15 cellular contexts compared by ENCODE assay signal in the genomic region with DNA sequence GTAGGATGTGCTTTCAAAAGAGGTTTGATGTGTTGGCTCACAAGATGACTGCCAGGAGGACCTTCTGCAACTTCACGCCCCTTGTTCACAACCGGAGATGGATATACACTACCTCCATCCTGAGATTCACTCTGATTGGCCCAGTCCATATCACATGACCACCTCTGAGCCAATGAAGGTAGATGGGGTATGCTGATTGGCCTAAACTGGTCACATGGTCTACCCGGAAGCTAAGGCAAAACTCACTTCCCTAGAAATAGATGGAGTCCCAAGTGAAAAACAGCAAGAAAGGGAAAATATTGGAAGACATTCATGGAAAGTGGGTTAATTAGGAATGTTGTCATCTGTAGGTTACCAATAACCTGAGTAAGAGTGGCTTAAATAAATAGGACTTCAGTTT.
DNase-seq lines count a peak whose midpoint lies in the region; ATAC-seq and TF ChIP-seq lines count a peak whose summit lies in the region.
"Had no signal": no experiment of that assay in that cellular context is flagged by ENCODE, and none has a peak within 500 bp of the region (broad histone marks: within the 10 kb centered on the region; RNA-seq: fewer than 3 reads in every experiment).

No MANE protein-coding gene starts in this region.

- H3K56ac ChIP-seq in mesendoderm (ENCODE audit: low read length) = no peak overlapping the region

- CTCF ChIA-PET in SK-N-SH (lab: Yijun Ruan, JAX) = no interaction called here

- H3K18ac ChIP-seq in mesendoderm (ENCODE audit: low read length) = no peak overlapping the region

- H3K4me2 ChIP-seq in SK-N-SH (no peak overlapping the region), mesendoderm (ENCODE audit: low read length) (no peak overlapping the region)
- H3K4me2 ChIP-seq: BLaER1 treated with 17β-estradiol and CSF1 and Interleukin-3, amounts not matched to agents 10 nM and 100 nM had no signal

- no peaks in the 10 kb centered on the region for H3K4me1 ChIP-seq in SK-N-SH (ENCODE audit: control insufficient read depth in 1 of 2, insufficient read depth in 2 of 2, low read depth in 1 of 2, low read length in 1 of 2)
- peaks cover 13% of the 10 kb centered on the region for H3K4me1 ChIP-seq in SJCRH30
- H3K4me1 ChIP-seq in mesendoderm (ENCODE audit: control insufficient read depth, low read depth, low read length) = no peaks in the 10 kb centered on the region
- H3K4me1 ChIP-seq: SJSA1 had no signal

- H4K5ac ChIP-seq in mesendoderm (ENCODE audit: low read length) = no peak overlapping the region

- no peaks in the 10 kb centered on the region for H3K79me1 ChIP-seq in mesendoderm (ENCODE audit: low read length)

- no peak overlapping the region for H2AFZ ChIP-seq in SK-N-SH (ENCODE audit: low read depth)

- no peak overlapping the region for H3K27ac Mint-ChIP-seq in activated naive CD8-positive, alpha-beta T cell treated with anti-CD3 and anti-CD28 coated beads, Interleukin-2, amount 50 U/mL, for 24 hours
- H3K27ac Mint-ChIP-seq: T-cell had no signal

- H3K4me3 ChIP-seq in SK-N-SH (ENCODE audit: low read depth in 2 of 2, low read length in 1 of 2) (no peak overlapping the region), SJCRH30 (no peak overlapping the region), mesendoderm (ENCODE audit: low read length) (no peak overlapping the region)
- H3K4me3 ChIP-seq: BLaER1 treated with 17β-estradiol and CSF1 and Interleukin-3, amounts not matched to agents 10 nM and 100 nM; SJSA1 had no signal

- peaks cover 5% of the 10 kb centered on the region for H3K27me3 Mint-ChIP-seq in activated naive CD8-positive, alpha-beta T cell treated with anti-CD3 and anti-CD28 coated beads, Interleukin-2, amount 50 U/mL, for 24 hours

- peaks cover 3% of the 10 kb centered on the region; the same call in 1 of the 2 replicates for H3K27me3 ChIP-seq in SK-N-SH (ENCODE audit: insufficient read depth)
- H3K27me3 ChIP-seq in SJCRH30 = no peaks in the 10 kb centered on the region; the same call in 1 of the 2 replicates
- no peaks in the 10 kb centered on the region for H3K27me3 ChIP-seq in mesendoderm (ENCODE audit: insufficient read depth, low read length, poor library complexity)
- H3K27me3 ChIP-seq: BLaER1 treated with 17β-estradiol and CSF1 and Interleukin-3, amounts not matched to agents 10 nM and 100 nM; SJSA1 had no signal

- H3K9me2 ChIP-seq in SK-N-SH = no peaks in the 10 kb centered on the region

- no peak overlapping the region for H2BK5ac ChIP-seq in mesendoderm (ENCODE audit: low read length)

- H3K27ac ChIP-seq in SK-N-SH (ENCODE audit: low read depth in 2 of 2, low read length in 1 of 2) = no peak overlapping the region
- no peak overlapping the region for H3K27ac ChIP-seq in SJCRH30
- H3K27ac ChIP-seq in mesendoderm (ENCODE audit: low read depth, low read length) = no peak overlapping the region
- H3K27ac ChIP-seq: BLaER1 treated with 17β-estradiol and CSF1 and Interleukin-3, amounts not matched to agents 10 nM and 100 nM; SJSA1 had no signal

- no peak overlapping the region for H2BK120ac ChIP-seq in mesendoderm (ENCODE audit: low read depth, low read length)

- no peak overlapping the region for H4K8ac ChIP-seq in mesendoderm (ENCODE audit: low read depth, low read length)

- H3K9me3 Mint-ChIP-seq in activated naive CD8-positive, alpha-beta T cell treated with anti-CD3 and anti-CD28 coated beads, Interleukin-2, amount 50 U/mL, for 24 hours = peaks cover 4% of the 10 kb centered on the region

- H3K4me3 Mint-ChIP-seq in activated naive CD8-positive, alpha-beta T cell treated with anti-CD3 and anti-CD28 coated beads, Interleukin-2, amount 50 U/mL, for 24 hours = no peak overlapping the region
- H3K4me3 Mint-ChIP-seq: CD8-positive, alpha-beta memory T cell; T-cell had no signal

- H2AK5ac ChIP-seq in mesendoderm (ENCODE audit: low read length) = no peak overlapping the region

- H2BK15ac ChIP-seq in mesendoderm (replicated peaks; ENCODE audit: low read depth) = no peak overlapping the region

- no peaks in the 10 kb centered on the region for H3F3A ChIP-seq in SK-N-SH (replicated peaks; ENCODE audit: insufficient read depth)

- no peak overlapping the region for H3K4ac ChIP-seq in mesendoderm (ENCODE audit: low read depth, low read length)

- no peak for TF ChIP-seq RAD21 in SK-N-SH (IDR thresholded peaks at IDR 0.05; ENCODE audit: low read length)
- TF ChIP-seq RAD21 in Ishikawa (IDR thresholded peaks at IDR 0.05; ENCODE audit: low read depth) = no peak

- H3K9me3 ChIP-seq in SK-N-SH = no peaks in the 10 kb centered on the region
- peaks cover 15% of the 10 kb centered on the region for H3K9me3 ChIP-seq in SJCRH30 (replicated peaks)
- H3K9me3 ChIP-seq: SJSA1 had no signal

- no peak for TF ChIP-seq CTCF in SK-N-SH (IDR thresholded peaks at IDR 0.05)

- no peaks in the 10 kb centered on the region for H3K36me3 ChIP-seq in SK-N-SH (replicated peaks in 1 of 2; ENCODE audit: control insufficient read depth in 1 of 2, insufficient read depth in 2 of 2, low read length in 1 of 2)
- H3K36me3 ChIP-seq in SJCRH30 = no peaks in the 10 kb centered on the region
- no peaks in the 10 kb centered on the region for H3K36me3 ChIP-seq in mesendoderm (ENCODE audit: control insufficient read depth, insufficient read depth, low read length)
- H3K36me3 ChIP-seq: BLaER1 treated with 17β-estradiol and CSF1 and Interleukin-3, amounts not matched to agents 10 nM and 100 nM; SJSA1 had no signal

- POLR2A ChIA-PET in SK-N-SH (lab: Yijun Ruan, JAX) = no interaction called here

- H3K4me1 Mint-ChIP-seq in activated naive CD8-positive, alpha-beta T cell treated with anti-CD3 and anti-CD28 coated beads, Interleukin-2, amount 50 U/mL, for 24 hours = no peaks in the 10 kb centered on the region
- H3K4me1 Mint-ChIP-seq: CD8-positive, alpha-beta memory T cell; T-cell had no signal

- no peak for TF ChIP-seq EP300 in SK-N-SH (IDR thresholded peaks at IDR 0.05; ENCODE audit: borderline replicate concordance in 1 of 2, low read depth in 1 of 2, low read length in 1 of 2)
- TF ChIP-seq EP300 in Ishikawa (IDR thresholded peaks at IDR 0.05; ENCODE audit: borderline replicate concordance) = no peak

- no peaks in the 10 kb centered on the region for H3K36me3 Mint-ChIP-seq in activated naive CD8-positive, alpha-beta T cell treated with anti-CD3 and anti-CD28 coated beads, Interleukin-2, amount 50 U/mL, for 24 hours (ENCODE audit: low read depth)
- H3K36me3 Mint-ChIP-seq: T-cell had no signal

- H3K9ac ChIP-seq in SK-N-SH (no peak overlapping the region), mesendoderm (ENCODE audit: low read length) (no peak overlapping the region)
- H3K9ac ChIP-seq: BLaER1 treated with 17β-estradiol and CSF1 and Interleukin-3, amounts not matched to agents 10 nM and 100 nM had no signal

- ATAC-seq in SK-N-SH treated with all-trans-retinoic acid at 6 μM for 48 hours = no peak
- no peak for ATAC-seq in activated naive CD8-positive, alpha-beta T cell treated with anti-CD3 and anti-CD28 coated beads, Interleukin-2, amount 50 U/mL, for 24 hours
- ATAC-seq: T-cell had no signal

- H4K20me1 ChIP-seq in SK-N-SH (ENCODE audit: insufficient read depth) = no peaks in the 10 kb centered on the region
- H4K20me1 ChIP-seq: BLaER1 treated with 17β-estradiol and CSF1 and Interleukin-3, amounts not matched to agents 10 nM and 100 nM had no signal

- 17% methylated on average over 3 of the region's 3 CpGs for WGBS in SK-N-SH (ENCODE audit: low lambda C conversion rate)
- WGBS in mesendoderm (ENCODE audit: extremely low coverage, insufficient coverage, low lambda C conversion rate) = no CpG with 5 or more reads among the region's 3 CpGs

- DNase-seq in SK-N-SH = peak; percentile 33
- DNase-seq in SJCRH30 = peak; percentile 31 to 49
- DNase-seq in mesendoderm = peak; percentile 22
- no peak for DNase-seq in ureter (ENCODE audit: low spot score)
- DNase-seq in activated naive CD8-positive, alpha-beta T cell treated with anti-CD3 and anti-CD28 coated beads, Interleukin-2, amount 50 U/mL, for 24 hours = no peak
- DNase-seq in NCI-H1417 (lab: John Stamatoyannopoulos, UW) = no peak
- DNase-seq: 8988T; CD8-positive, alpha-beta memory T cell; NCI-H1930; NCI-H526 treated with DMSO at 0.1 percent for 48 hours; T-cell had no signal

- H3K79me2 ChIP-seq in SK-N-SH (ENCODE audit: insufficient read depth) = no peaks in the 10 kb centered on the region
- H3K79me2 ChIP-seq in mesendoderm (ENCODE audit: control insufficient read depth, insufficient read depth, low read length) = no peaks in the 10 kb centered on the region

- H3K23ac ChIP-seq in mesendoderm (ENCODE audit: low read length) = no peak overlapping the region

TF ChIP-seq in SK-N-SH, 30 proteins besides CTCF, POLR2A, EP300 and RAD21 (continues in another document):
- TF ChIP-seq ELF1 (IDR thresholded peaks at IDR 0.05) = peak; percentile 7; the same call in 1 of the 2 replicates
- TF ChIP-seq, protein P1, sequence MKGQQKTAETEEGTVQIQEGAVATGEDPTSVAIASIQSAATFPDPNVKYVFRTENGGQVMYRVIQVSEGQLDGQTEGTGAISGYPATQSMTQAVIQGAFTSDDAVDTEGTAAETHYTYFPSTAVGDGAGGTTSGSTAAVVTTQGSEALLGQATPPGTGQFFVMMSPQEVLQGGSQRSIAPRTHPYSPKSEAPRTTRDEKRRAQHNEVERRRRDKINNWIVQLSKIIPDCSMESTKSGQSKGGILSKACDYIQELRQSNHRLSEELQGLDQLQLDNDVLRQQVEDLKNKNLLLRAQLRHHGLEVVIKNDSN (IDR thresholded peaks at IDR 0.05; ENCODE audit: borderline replicate concordance, low read depth) = peak; percentile 75; the same call in 1 of the 2 replicates

TF ChIP-seq in Ishikawa, 13 proteins besides CTCF, POLR2A, EP300 and RAD21:
- TF ChIP-seq TEAD4 (IDR thresholded peaks at IDR 0.05) (no peak), FOXM1 (IDR thresholded peaks at IDR 0.05; ENCODE audit: borderline replicate concordance, low read depth) (no peak), EGR1 (IDR thresholded peaks at IDR 0.05) (no peak), ZBTB7A (IDR thresholded peaks at IDR 0.05; ENCODE audit: low read depth) (no peak)
- TF ChIP-seq, protein P2, sequence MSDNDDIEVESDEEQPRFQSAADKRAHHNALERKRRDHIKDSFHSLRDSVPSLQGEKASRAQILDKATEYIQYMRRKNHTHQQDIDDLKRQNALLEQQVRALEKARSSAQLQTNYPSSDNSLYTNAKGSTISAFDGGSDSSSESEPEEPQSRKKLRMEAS (IDR thresholded peaks at IDR 0.05) = no peak
- TF ChIP-seq, protein P1 (IDR thresholded peaks at IDR 0.05) = peak; percentile 79

Comparison
In these comparisons a context has a peak if more than half of its experiments do, and no peak if none do; other contexts are left out.
1. DNase-seq: peak in SK-N-SH (single experiment), SJCRH30 (2 of 2) and mesendoderm (single experiment); none in ureter (single experiment), activated naive CD8-positive, alpha-beta T cell treated with anti-CD3 and anti-CD28 coated beads, Interleukin-2, amount 50 U/mL, for 24 hours (single experiment) and NCI-H1417 (0 of 3).